1 cellular context compared by ENCODE assay signal in the genomic region with DNA sequence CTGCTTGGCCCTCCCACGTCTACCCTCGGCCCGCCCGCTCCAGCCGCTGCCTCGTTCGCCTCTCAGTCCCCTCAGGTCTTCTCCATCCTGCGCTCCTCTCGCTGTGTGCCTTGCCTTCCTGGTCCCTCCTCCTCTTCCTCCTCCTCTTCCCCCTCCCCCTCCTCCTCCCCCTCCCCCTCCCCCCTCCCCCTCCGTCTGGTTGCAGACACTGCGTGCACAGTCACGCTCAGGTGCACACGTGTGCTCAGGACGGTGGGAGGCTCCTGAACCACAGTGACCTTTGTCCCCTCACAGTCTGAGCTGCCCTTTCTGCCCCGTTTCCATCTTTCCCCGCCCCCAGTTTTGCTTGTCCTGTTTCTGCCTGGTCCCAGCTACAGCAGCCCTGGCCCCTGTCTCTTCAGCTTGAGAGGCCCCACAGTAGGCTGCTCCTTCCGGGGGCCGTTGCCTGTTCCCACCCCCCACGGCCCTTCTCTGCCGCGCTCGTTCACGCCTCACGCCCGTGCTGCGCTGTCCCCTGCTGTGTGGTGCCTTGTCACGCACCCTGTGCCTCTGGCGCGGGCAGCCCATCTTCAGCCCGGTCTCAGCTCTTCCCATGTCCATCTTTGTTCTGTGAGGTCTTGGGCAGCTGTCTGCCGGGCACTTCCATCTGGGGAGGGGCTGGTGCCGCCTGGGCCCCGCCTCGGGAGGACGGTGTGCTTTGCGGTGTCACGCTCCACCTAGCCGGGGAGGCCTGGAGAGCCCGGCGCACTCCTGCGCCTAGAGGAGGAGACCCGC.
TF ChIP-seq lines count a peak whose summit lies in the region.

No MANE protein-coding gene starts in this region.

TF ChIP-seq in H1, 55 proteins besides CTCF, POLR2A, EP300 and RAD21:
- TF ChIP-seq KDM1A (IDR thresholded peaks at IDR 0.05; ENCODE audit: borderline replicate concordance, low read length) (no peak), SAP30 (IDR thresholded peaks at IDR 0.05; ENCODE audit: insufficient read depth, insufficient replicate concordance, low read length) (no peak), TEAD4 (IDR thresholded peaks at IDR 0.05; ENCODE audit: low read depth, low read length) (no peak), HDAC2 (IDR thresholded peaks at IDR 0.05; ENCODE audit: borderline replicate concordance in 1 of 2, low read depth in 2 of 2, low read length in 2 of 2) (no peak), RXRA (IDR thresholded peaks at IDR 0.05; ENCODE audit: insufficient read depth, low read depth, low read length) (no peak), CREB1 (IDR thresholded peaks at IDR 0.05) (no peak), SUZ12 (IDR thresholded peaks at IDR 0.05; ENCODE audit: low read length) (no peak), CEBPB (IDR thresholded peaks at IDR 0.05; ENCODE audit: low read depth, low read length) (no peak), TCF12 (IDR thresholded peaks at IDR 0.05; ENCODE audit: low read depth, low read length) (no peak), TAF1 (IDR thresholded peaks at IDR 0.05; ENCODE audit: low read depth, low read length) (no peak), SP4 (IDR thresholded peaks at IDR 0.05; ENCODE audit: low read length) (no peak), JUND (IDR thresholded peaks at IDR 0.05; ENCODE audit: low read length) (no peak)
- TF ChIP-seq, protein P1, sequence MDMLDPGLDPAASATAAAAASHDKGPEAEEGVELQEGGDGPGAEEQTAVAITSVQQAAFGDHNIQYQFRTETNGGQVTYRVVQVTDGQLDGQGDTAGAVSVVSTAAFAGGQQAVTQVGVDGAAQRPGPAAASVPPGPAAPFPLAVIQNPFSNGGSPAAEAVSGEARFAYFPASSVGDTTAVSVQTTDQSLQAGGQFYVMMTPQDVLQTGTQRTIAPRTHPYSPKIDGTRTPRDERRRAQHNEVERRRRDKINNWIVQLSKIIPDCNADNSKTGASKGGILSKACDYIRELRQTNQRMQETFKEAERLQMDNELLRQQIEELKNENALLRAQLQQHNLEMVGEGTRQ (IDR thresholded peaks at IDR 0.05; ENCODE audit: low read length): no peak
- TF ChIP-seq, protein P2, sequence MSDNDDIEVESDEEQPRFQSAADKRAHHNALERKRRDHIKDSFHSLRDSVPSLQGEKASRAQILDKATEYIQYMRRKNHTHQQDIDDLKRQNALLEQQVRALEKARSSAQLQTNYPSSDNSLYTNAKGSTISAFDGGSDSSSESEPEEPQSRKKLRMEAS (IDR thresholded peaks at IDR 0.05): no peak
- TF ChIP-seq, protein P3, sequence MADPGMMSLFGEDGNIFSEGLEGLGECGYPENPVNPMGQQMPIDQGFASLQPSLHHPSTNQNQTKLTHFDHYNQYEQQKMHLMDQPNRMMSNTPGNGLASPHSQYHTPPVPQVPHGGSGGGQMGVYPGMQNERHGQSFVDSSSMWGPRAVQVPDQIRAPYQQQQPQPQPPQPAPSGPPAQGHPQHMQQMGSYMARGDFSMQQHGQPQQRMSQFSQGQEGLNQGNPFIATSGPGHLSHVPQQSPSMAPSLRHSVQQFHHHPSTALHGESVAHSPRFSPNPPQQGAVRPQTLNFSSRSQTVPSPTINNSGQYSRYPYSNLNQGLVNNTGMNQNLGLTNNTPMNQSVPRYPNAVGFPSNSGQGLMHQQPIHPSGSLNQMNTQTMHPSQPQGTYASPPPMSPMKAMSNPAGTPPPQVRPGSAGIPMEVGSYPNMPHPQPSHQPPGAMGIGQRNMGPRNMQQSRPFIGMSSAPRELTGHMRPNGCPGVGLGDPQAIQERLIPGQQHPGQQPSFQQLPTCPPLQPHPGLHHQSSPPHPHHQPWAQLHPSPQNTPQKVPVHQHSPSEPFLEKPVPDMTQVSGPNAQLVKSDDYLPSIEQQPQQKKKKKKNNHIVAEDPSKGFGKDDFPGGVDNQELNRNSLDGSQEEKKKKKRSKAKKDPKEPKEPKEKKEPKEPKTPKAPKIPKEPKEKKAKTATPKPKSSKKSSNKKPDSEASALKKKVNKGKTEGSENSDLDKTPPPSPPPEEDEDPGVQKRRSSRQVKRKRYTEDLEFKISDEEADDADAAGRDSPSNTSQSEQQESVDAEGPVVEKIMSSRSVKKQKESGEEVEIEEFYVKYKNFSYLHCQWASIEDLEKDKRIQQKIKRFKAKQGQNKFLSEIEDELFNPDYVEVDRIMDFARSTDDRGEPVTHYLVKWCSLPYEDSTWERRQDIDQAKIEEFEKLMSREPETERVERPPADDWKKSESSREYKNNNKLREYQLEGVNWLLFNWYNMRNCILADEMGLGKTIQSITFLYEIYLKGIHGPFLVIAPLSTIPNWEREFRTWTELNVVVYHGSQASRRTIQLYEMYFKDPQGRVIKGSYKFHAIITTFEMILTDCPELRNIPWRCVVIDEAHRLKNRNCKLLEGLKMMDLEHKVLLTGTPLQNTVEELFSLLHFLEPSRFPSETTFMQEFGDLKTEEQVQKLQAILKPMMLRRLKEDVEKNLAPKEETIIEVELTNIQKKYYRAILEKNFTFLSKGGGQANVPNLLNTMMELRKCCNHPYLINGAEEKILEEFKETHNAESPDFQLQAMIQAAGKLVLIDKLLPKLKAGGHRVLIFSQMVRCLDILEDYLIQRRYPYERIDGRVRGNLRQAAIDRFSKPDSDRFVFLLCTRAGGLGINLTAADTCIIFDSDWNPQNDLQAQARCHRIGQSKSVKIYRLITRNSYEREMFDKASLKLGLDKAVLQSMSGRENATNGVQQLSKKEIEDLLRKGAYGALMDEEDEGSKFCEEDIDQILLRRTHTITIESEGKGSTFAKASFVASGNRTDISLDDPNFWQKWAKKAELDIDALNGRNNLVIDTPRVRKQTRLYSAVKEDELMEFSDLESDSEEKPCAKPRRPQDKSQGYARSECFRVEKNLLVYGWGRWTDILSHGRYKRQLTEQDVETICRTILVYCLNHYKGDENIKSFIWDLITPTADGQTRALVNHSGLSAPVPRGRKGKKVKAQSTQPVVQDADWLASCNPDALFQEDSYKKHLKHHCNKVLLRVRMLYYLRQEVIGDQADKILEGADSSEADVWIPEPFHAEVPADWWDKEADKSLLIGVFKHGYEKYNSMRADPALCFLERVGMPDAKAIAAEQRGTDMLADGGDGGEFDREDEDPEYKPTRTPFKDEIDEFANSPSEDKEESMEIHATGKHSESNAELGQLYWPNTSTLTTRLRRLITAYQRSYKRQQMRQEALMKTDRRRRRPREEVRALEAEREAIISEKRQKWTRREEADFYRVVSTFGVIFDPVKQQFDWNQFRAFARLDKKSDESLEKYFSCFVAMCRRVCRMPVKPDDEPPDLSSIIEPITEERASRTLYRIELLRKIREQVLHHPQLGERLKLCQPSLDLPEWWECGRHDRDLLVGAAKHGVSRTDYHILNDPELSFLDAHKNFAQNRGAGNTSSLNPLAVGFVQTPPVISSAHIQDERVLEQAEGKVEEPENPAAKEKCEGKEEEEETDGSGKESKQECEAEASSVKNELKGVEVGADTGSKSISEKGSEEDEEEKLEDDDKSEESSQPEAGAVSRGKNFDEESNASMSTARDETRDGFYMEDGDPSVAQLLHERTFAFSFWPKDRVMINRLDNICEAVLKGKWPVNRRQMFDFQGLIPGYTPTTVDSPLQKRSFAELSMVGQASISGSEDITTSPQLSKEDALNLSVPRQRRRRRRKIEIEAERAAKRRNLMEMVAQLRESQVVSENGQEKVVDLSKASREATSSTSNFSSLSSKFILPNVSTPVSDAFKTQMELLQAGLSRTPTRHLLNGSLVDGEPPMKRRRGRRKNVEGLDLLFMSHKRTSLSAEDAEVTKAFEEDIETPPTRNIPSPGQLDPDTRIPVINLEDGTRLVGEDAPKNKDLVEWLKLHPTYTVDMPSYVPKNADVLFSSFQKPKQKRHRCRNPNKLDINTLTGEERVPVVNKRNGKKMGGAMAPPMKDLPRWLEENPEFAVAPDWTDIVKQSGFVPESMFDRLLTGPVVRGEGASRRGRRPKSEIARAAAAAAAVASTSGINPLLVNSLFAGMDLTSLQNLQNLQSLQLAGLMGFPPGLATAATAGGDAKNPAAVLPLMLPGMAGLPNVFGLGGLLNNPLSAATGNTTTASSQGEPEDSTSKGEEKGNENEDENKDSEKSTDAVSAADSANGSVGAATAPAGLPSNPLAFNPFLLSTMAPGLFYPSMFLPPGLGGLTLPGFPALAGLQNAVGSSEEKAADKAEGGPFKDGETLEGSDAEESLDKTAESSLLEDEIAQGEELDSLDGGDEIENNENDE (IDR thresholded peaks at IDR 0.05; ENCODE audit: insufficient replicate concordance, low read length): no peak
